ENCODE assay signal across 1 cellular context in genomic region chr12:19440019-19440858, GRCh38.
A peak's percentile ranks its signal among the peaks of the same experiment; 100 is the strongest.
TF ChIP-seq lines count a peak whose summit lies in the region.

No MANE protein-coding gene starts in this region.

TF ChIP-seq in HepG2, 621 proteins besides CTCF, POLR2A, EP300 and RAD21 (continued from another document and continues in another):
- TF ChIP-seq SNAPC4 (CRISPR knock-in tag; IDR thresholded peaks at IDR 0.05) (no peak), DNMT1 (CRISPR knock-in tag; IDR thresholded peaks at IDR 0.05) (no peak), WIZ (CRISPR knock-in tag; IDR thresholded peaks at IDR 0.05) (no peak), ZBTB7A (CRISPR knock-in tag; IDR thresholded peaks at IDR 0.05) (no peak), ZBTB14 (CRISPR knock-in tag; IDR thresholded peaks at IDR 0.05) (no peak), MAZ (IDR thresholded peaks at IDR 0.05; ENCODE audit: borderline replicate concordance, low read depth, low read length) (no peak), MAZ (CRISPR knock-in tag; IDR thresholded peaks at IDR 0.05; ENCODE audit: low read depth) (peak; percentile 1; the same call in 1 of the 2 replicates), ZFP82 (CRISPR knock-in tag; IDR thresholded peaks at IDR 0.05; ENCODE audit: borderline replicate concordance) (peak; percentile 97), REPIN1 (CRISPR knock-in tag; IDR thresholded peaks at IDR 0.05; ENCODE audit: borderline replicate concordance, low read depth) (no peak), ZNF850 (CRISPR knock-in tag; conservative IDR thresholded peaks at IDR 0.05) (peak; percentile 58; the same call in 1 of the 2 replicates), THAP8 (CRISPR knock-in tag; IDR thresholded peaks at IDR 0.05; ENCODE audit: borderline replicate concordance) (no peak), ZNF317 (CRISPR knock-in tag; IDR thresholded peaks at IDR 0.05) (peak; percentile 46; the same call in 1 of the 2 replicates), SMC3 (IDR thresholded peaks at IDR 0.05; ENCODE audit: low read length) (no peak), ATRX (CRISPR knock-in tag; IDR thresholded peaks at IDR 0.05; ENCODE audit: borderline replicate concordance) (no peak), RXRB (CRISPR knock-in tag; IDR thresholded peaks at IDR 0.05; ENCODE audit: borderline replicate concordance) (peak; percentile 15; the same call in 1 of the 2 replicates), SNAI1 (CRISPR knock-in tag; IDR thresholded peaks at IDR 0.05; ENCODE audit: borderline replicate concordance) (no peak), NFATC3 (CRISPR knock-in tag; IDR thresholded peaks at IDR 0.05) (no peak), POGZ (CRISPR knock-in tag; IDR thresholded peaks at IDR 0.05) (peak; percentile 21; the same call in 1 of the 2 replicates), TIGD3 (CRISPR knock-in tag; IDR thresholded peaks at IDR 0.05; ENCODE audit: borderline replicate concordance) (no peak), TOE1 (CRISPR knock-in tag; IDR thresholded peaks at IDR 0.05) (no peak), TOPORS (CRISPR knock-in tag; IDR thresholded peaks at IDR 0.05) (no peak), ZNF232 (CRISPR knock-in tag; IDR thresholded peaks at IDR 0.05; ENCODE audit: borderline replicate concordance) (no peak), ZNF879 (CRISPR knock-in tag; IDR thresholded peaks at IDR 0.05) (no peak), GZF1 (CRISPR knock-in tag; IDR thresholded peaks at IDR 0.05) (no peak)
- TF ChIP-seq, protein P1, sequence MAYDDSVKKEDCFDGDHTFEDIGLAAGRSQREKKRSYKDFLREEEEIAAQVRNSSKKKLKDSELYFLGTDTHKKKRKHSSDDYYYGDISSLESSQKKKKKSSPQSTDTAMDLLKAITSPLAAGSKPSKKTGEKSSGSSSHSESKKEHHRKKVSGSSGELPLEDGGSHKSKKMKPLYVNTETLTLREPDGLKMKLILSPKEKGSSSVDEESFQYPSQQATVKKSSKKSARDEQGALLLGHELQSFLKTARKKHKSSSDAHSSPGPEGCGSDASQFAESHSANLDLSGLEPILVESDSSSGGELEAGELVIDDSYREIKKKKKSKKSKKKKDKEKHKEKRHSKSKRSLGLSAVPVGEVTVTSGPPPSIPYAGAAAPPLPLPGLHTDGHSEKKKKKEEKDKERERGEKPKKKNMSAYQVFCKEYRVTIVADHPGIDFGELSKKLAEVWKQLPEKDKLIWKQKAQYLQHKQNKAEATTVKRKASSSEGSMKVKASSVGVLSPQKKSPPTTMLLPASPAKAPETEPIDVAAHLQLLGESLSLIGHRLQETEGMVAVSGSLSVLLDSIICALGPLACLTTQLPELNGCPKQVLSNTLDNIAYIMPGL (CRISPR knock-in tag; IDR thresholded peaks at IDR 0.05; ENCODE audit: borderline replicate concordance in 1 of 2, low read depth in 1 of 2) = peak in 1 of 2 experiments; percentile 19; a peak in 2 of 4 replicates
- TF ChIP-seq, protein P2, sequence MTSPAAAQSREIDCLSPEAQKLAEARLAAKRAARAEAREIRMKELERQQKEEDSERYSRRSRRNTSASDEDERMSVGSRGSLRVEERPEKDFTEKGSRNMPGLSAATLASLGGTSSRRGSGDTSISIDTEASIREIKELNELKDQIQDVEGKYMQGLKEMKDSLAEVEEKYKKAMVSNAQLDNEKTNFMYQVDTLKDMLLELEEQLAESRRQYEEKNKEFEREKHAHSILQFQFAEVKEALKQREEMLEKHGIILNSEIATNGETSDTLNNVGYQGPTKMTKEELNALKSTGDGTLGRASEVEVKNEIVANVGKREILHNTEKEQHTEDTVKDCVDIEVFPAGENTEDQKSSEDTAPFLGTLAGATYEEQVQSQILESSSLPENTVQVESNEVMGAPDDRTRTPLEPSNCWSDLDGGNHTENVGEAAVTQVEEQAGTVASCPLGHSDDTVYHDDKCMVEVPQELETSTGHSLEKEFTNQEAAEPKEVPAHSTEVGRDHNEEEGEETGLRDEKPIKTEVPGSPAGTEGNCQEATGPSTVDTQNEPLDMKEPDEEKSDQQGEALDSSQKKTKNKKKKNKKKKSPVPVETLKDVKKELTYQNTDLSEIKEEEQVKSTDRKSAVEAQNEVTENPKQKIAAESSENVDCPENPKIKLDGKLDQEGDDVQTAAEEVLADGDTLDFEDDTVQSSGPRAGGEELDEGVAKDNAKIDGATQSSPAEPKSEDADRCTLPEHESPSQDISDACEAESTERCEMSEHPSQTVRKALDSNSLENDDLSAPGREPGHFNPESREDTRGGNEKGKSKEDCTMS (CRISPR knock-in tag; conservative IDR thresholded peaks at IDR 0.05) = no peak
- TF ChIP-seq, protein P3, sequence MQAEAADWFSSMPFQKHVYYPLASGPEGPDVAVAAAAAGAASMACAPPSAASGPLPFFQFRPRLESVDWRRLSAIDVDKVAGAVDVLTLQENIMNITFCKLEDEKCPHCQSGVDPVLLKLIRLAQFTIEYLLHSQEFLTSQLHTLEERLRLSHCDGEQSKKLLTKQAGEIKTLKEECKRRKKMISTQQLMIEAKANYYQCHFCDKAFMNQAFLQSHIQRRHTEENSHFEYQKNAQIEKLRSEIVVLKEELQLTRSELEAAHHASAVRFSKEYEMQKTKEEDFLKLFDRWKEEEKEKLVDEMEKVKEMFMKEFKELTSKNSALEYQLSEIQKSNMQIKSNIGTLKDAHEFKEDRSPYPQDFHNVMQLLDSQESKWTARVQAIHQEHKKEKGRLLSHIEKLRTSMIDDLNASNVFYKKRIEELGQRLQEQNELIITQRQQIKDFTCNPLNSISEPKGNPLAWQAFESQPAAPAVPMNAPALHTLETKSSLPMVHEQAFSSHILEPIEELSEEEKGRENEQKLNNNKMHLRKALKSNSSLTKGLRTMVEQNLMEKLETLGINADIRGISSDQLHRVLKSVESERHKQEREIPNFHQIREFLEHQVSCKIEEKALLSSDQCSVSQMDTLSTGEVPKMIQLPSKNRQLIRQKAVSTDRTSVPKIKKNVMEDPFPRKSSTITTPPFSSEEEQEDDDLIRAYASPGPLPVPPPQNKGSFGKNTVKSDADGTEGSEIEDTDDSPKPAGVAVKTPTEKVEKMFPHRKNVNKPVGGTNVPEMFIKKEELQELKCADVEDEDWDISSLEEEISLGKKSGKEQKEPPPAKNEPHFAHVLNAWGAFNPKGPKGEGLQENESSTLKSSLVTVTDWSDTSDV (CRISPR knock-in tag; IDR thresholded peaks at IDR 0.05) = 0 out of 2 replicates have a peak, but pooled peaks have one; percentile 57
- TF ChIP-seq, protein P4, sequence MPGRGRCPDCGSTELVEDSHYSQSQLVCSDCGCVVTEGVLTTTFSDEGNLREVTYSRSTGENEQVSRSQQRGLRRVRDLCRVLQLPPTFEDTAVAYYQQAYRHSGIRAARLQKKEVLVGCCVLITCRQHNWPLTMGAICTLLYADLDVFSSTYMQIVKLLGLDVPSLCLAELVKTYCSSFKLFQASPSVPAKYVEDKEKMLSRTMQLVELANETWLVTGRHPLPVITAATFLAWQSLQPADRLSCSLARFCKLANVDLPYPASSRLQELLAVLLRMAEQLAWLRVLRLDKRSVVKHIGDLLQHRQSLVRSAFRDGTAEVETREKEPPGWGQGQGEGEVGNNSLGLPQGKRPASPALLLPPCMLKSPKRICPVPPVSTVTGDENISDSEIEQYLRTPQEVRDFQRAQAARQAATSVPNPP (CRISPR knock-in tag; IDR thresholded peaks at IDR 0.05) = no peak
- TF ChIP-seq, protein P5, sequence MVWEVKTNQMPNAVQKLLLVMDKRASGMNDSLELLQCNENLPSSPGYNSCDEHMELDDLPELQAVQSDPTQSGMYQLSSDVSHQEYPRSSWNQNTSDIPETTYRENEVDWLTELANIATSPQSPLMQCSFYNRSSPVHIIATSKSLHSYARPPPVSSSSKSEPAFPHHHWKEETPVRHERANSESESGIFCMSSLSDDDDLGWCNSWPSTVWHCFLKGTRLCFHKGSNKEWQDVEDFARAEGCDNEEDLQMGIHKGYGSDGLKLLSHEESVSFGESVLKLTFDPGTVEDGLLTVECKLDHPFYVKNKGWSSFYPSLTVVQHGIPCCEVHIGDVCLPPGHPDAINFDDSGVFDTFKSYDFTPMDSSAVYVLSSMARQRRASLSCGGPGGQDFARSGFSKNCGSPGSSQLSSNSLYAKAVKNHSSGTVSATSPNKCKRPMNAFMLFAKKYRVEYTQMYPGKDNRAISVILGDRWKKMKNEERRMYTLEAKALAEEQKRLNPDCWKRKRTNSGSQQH (CRISPR knock-in tag; IDR thresholded peaks at IDR 0.05; ENCODE audit: low read depth) = 0 out of 2 replicates have a peak, but pooled peaks have one; percentile 18
- TF ChIP-seq, protein P6, sequence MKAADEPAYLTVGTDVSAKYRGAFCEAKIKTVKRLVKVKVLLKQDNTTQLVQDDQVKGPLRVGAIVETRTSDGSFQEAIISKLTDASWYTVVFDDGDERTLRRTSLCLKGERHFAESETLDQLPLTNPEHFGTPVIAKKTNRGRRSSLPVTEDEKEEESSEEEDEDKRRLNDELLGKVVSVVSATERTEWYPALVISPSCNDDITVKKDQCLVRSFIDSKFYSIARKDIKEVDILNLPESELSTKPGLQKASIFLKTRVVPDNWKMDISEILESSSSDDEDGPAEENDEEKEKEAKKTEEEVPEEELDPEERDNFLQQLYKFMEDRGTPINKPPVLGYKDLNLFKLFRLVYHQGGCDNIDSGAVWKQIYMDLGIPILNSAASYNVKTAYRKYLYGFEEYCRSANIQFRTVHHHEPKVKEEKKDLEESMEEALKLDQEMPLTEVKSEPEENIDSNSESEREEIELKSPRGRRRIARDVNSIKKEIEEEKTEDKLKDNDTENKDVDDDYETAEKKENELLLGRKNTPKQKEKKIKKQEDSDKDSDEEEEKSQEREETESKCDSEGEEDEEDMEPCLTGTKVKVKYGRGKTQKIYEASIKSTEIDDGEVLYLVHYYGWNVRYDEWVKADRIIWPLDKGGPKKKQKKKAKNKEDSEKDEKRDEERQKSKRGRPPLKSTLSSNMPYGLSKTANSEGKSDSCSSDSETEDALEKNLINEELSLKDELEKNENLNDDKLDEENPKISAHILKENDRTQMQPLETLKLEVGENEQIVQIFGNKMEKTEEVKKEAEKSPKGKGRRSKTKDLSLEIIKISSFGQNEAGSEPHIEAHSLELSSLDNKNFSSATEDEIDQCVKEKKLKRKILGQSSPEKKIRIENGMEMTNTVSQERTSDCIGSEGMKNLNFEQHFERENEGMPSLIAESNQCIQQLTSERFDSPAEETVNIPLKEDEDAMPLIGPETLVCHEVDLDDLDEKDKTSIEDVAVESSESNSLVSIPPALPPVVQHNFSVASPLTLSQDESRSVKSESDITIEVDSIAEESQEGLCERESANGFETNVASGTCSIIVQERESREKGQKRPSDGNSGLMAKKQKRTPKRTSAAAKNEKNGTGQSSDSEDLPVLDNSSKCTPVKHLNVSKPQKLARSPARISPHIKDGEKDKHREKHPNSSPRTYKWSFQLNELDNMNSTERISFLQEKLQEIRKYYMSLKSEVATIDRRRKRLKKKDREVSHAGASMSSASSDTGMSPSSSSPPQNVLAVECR (CRISPR knock-in tag; IDR thresholded peaks at IDR 0.05; ENCODE audit: borderline replicate concordance) = peak; percentile 54; the same call in 1 of the 2 replicates
